ENCODE assay signal across 13 cellular contexts in genomic region chr2:42829556-42830510, GRCh38. TPM values are rescaled to one million over a fixed set of nuclear protein-coding genes. Genes with fewer than 3 reads are reported as not detected.
DNase-seq lines count a peak whose midpoint lies in the region; ATAC-seq and TF ChIP-seq lines count a peak whose summit lies in the region.
"Had no signal": no experiment of that assay in that cellular context is flagged by ENCODE, and none has a peak within 500 bp of the region (broad histone marks: within the 10 kb centered on the region; RNA-seq: fewer than 3 reads in every experiment).

No MANE protein-coding gene starts in this region.

- H3K4me3 Mint-ChIP-seq in GM23338 = no peak overlapping the region
- H3K4me3 Mint-ChIP-seq: activated CD4-positive, alpha-beta T cell treated with anti-CD3 and anti-CD28 coated beads, Interleukin-2, amount 10 ng/mL, durations not matched to agents 24 days and 14 days; activated T-helper 1 cell treated with anti-CD3 and anti-CD28 coated beads, Interleukin-12 subunit alpha, Interleukin-12 subunit beta, Interleukin-2, Interleukin-4 antibody, amounts not matched to agents 30 ng/mL and 10 ng/mL and 1 ng/mL, durations not matched to agents 14 hours and 24 hours and 36 hours; dendritic cell treated with granulocyte-macrophage colony-stimulating factor and Interleukin-4, amounts not matched to agents 40 ng/mL and 50 ng/mL, for 4 days; immature natural killer cell had no signal

- H2AFZ ChIP-seq in GM23338 = peak overlapping the region; percentile 41; the same call in 1 of the 2 replicates

- H3K9me2 ChIP-seq in GM23338 (ENCODE audit: insufficient read depth) = no peaks in the 10 kb centered on the region

- TF ChIP-seq CTCF in GM23338 (conservative IDR thresholded peaks at IDR 0.05; ENCODE audit: low read depth in 2 of 2) = no peak

- H3K4me3 ChIP-seq in GM23338 = no peak overlapping the region

- peaks cover 5% of the 10 kb centered on the region; the same call in 1 of the 2 replicates for H3K27me3 ChIP-seq in GM23338 (ENCODE audit: insufficient read depth)

- H3K4me1 Mint-ChIP-seq in GM23338 = peaks cover 6% of the 10 kb centered on the region

- H3K4me1 ChIP-seq in GM23338 (ENCODE audit: insufficient read depth) = no peaks in the 10 kb centered on the region

- no peak for ATAC-seq in GM23338
- ATAC-seq in GM21423 (IDR thresholded peaks at IDR 0.05; ENCODE audit: unreplicated experiment) = no peak
- ATAC-seq in GM21825 (IDR thresholded peaks at IDR 0.05; ENCODE audit: unreplicated experiment) = no peak

- peaks cover 19% of the 10 kb centered on the region for H3K27me3 Mint-ChIP-seq in GM23338 (ENCODE audit: insufficient read depth, low read depth, poor library complexity)

- H3K36me3 ChIP-seq in GM23338 (ENCODE audit: insufficient read depth) = no peaks in the 10 kb centered on the region

- DNase-seq in GM23338 (ENCODE audit: low spot score) (no peak), NCI-H69 (lab: John Stamatoyannopoulos, UW) (peak; percentile 6), islet precursor cell (peak; percentile 31), pons (ENCODE audit: low spot score) (no peak)
- DNase-seq in stimulated activated CD8-positive, alpha-beta memory T cell treated with anti-CD3 and anti-CD28 coated beads, Interleukin-4, amount 100 ng/mL, for 48 hours = peak; percentile 7

- H3K9me3 Mint-ChIP-seq in GM23338 = no peaks in the 10 kb centered on the region
- H3K9me3 Mint-ChIP-seq: activated CD4-positive, alpha-beta T cell treated with anti-CD3 and anti-CD28 coated beads, Interleukin-2, amount 10 ng/mL, durations not matched to agents 24 days and 14 days; activated T-helper 1 cell treated with anti-CD3 and anti-CD28 coated beads, Interleukin-12 subunit alpha, Interleukin-12 subunit beta, Interleukin-2, Interleukin-4 antibody, amounts not matched to agents 30 ng/mL and 10 ng/mL and 1 ng/mL, durations not matched to agents 14 hours and 24 hours and 36 hours; CD4-positive, alpha-beta memory T cell; dendritic cell treated with granulocyte-macrophage colony-stimulating factor and Interleukin-4, amounts not matched to agents 40 ng/mL and 50 ng/mL, for 4 days; immature natural killer cell had no signal

- H3K27ac Mint-ChIP-seq in GM23338 = no peak overlapping the region
- H3K27ac Mint-ChIP-seq: activated CD4-positive, alpha-beta T cell treated with anti-CD3 and anti-CD28 coated beads, Interleukin-2, amount 10 ng/mL, durations not matched to agents 24 days and 14 days; activated T-helper 1 cell treated with anti-CD3 and anti-CD28 coated beads, Interleukin-12 subunit alpha, Interleukin-12 subunit beta, Interleukin-2, Interleukin-4 antibody, amounts not matched to agents 30 ng/mL and 10 ng/mL and 1 ng/mL, durations not matched to agents 14 hours and 24 hours and 36 hours; dendritic cell treated with granulocyte-macrophage colony-stimulating factor and Interleukin-4, amounts not matched to agents 40 ng/mL and 50 ng/mL, for 4 days; immature natural killer cell had no signal

- no peak overlapping the region for H3K4me2 ChIP-seq in GM23338

- H3K79me2 ChIP-seq in GM23338 (replicated peaks; ENCODE audit: insufficient read depth) = no peaks in the 10 kb centered on the region

- no peaks in the 10 kb centered on the region for H4K20me1 ChIP-seq in GM23338 (replicated peaks; ENCODE audit: insufficient read depth)

- no peaks in the 10 kb centered on the region for H3F3A ChIP-seq in GM23338 (replicated peaks; ENCODE audit: low read depth)

- no peak overlapping the region for H3K27ac ChIP-seq in GM23338 (ENCODE audit: low read depth)

- no peaks in the 10 kb centered on the region for H3K36me3 Mint-ChIP-seq in GM23338 (ENCODE audit: low read depth)
- H3K36me3 Mint-ChIP-seq: CD4-positive, alpha-beta memory T cell; immature natural killer cell had no signal

TF ChIP-seq in GM23338, 12 proteins besides CTCF, POLR2A, EP300 and RAD21 (continues in another document):
- TF ChIP-seq EZH2phosphoT487 (IDR thresholded peaks at IDR 0.05; ENCODE audit: unreplicated experiment) (no peak), ZNF331 (CRISPR knock-in tag; IDR thresholded peaks at IDR 0.05; ENCODE audit: low read depth) (no peak), ZNF114 (CRISPR knock-in tag; IDR thresholded peaks at IDR 0.05) (no peak), POLR2AphosphoS5 (IDR thresholded peaks at IDR 0.05; ENCODE audit: low read depth) (no peak), STAT1 (IDR thresholded peaks at IDR 0.05; ENCODE audit: unreplicated experiment) (no peak), EZH2 (IDR thresholded peaks at IDR 0.05; ENCODE audit: low read depth, unreplicated experiment) (no peak), CREB1 (CRISPR knock-in tag; IDR thresholded peaks at IDR 0.05; ENCODE audit: low read depth) (no peak), NANOG (IDR thresholded peaks at IDR 0.05; ENCODE audit: borderline replicate concordance) (no peak), JUNB (IDR thresholded peaks at IDR 0.05; ENCODE audit: unreplicated experiment) (no peak)
- TF ChIP-seq, protein P1, sequence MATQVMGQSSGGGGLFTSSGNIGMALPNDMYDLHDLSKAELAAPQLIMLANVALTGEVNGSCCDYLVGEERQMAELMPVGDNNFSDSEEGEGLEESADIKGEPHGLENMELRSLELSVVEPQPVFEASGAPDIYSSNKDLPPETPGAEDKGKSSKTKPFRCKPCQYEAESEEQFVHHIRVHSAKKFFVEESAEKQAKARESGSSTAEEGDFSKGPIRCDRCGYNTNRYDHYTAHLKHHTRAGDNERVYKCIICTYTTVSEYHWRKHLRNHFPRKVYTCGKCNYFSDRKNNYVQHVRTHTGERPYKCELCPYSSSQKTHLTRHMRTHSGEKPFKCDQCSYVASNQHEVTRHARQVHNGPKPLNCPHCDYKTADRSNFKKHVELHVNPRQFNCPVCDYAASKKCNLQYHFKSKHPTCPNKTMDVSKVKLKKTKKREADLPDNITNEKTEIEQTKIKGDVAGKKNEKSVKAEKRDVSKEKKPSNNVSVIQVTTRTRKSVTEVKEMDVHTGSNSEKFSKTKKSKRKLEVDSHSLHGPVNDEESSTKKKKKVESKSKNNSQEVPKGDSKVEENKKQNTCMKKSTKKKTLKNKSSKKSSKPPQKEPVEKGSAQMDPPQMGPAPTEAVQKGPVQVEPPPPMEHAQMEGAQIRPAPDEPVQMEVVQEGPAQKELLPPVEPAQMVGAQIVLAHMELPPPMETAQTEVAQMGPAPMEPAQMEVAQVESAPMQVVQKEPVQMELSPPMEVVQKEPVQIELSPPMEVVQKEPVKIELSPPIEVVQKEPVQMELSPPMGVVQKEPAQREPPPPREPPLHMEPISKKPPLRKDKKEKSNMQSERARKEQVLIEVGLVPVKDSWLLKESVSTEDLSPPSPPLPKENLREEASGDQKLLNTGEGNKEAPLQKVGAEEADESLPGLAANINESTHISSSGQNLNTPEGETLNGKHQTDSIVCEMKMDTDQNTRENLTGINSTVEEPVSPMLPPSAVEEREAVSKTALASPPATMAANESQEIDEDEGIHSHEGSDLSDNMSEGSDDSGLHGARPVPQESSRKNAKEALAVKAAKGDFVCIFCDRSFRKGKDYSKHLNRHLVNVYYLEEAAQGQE (IDR thresholded peaks at IDR 0.05; ENCODE audit: unreplicated experiment) = no peak
- TF ChIP-seq, protein P2, sequence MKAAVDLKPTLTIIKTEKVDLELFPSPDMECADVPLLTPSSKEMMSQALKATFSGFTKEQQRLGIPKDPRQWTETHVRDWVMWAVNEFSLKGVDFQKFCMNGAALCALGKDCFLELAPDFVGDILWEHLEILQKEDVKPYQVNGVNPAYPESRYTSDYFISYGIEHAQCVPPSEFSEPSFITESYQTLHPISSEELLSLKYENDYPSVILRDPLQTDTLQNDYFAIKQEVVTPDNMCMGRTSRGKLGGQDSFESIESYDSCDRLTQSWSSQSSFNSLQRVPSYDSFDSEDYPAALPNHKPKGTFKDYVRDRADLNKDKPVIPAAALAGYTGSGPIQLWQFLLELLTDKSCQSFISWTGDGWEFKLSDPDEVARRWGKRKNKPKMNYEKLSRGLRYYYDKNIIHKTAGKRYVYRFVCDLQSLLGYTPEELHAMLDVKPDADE (IDR thresholded peaks at IDR 0.05) = no peak

RNA-seq across cellular contexts. Expression of gene HAAO, which starts 37.5 kb away (rescaled TPM):
- total RNA-seq in GM23338 (2014; rRNA removed; shearing (Covaris generic)) = 0.97 and 2.6 TPM in 2 replicates
- 2.4 and 3.2 TPM in 2 replicates for polyA plus RNA-seq in GM23338 (2016; fragmentation: Nextera tagmentation; extraction: Ambion mirVana)
- total RNA-seq: myocyte had no signal

Comparison
In these comparisons a context has a peak if more than half of its experiments do, and no peak if none do; other contexts are left out.
1. DNase-seq: peak in NCI-H69 (single experiment), islet precursor cell (single experiment) and stimulated activated CD8-positive, alpha-beta memory T cell treated with anti-CD3 and anti-CD28 coated beads, Interleukin-4, amount 100 ng/mL, for 48 hours (single experiment); none in GM23338 (single experiment) and pons (single experiment).